In the genomic region with DNA sequence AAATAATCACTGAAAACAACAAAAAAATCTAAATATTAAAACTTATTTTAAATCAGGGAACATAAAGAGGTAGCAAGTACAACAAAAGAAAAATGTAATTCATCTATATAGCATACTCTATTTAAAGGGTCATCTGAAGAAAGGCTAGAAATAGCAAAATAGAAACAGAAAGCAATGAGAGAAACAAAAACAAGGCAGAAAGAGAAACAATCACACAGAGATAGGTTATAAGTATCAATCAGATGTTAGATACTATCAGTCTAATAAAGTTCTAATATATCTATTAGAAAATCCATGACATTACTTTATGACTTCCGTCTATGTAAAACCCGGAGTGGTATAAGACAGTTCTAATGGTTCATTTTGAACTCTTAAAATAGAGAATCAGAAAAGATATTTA, we compare ENCODE assay signal across 8 cellular contexts. TPM values are rescaled to one million over a fixed set of nuclear protein-coding genes. Genes with fewer than 3 reads are reported as not detected.
DNase-seq lines count a peak whose midpoint lies in the region; ATAC-seq and TF ChIP-seq lines count a peak whose summit lies in the region.

No MANE protein-coding gene starts in this region.

- H3K27ac ChIP-seq in right lobe of liver = peak overlapping the region; percentile 28 to 50 (median 45)
- H3K27ac ChIP-seq in neuronal stem cell (replicated peaks; ENCODE audit: low read length) = no peak overlapping the region

- no peak overlapping the region for H3K18ac ChIP-seq in neuronal stem cell (ENCODE audit: low read length)

- H3K4ac ChIP-seq in neuronal stem cell (ENCODE audit: low read length) = no peak overlapping the region

- no peak for TF ChIP-seq POLR2A in right lobe of liver (IDR thresholded peaks at IDR 0.05)

- peak; percentile 81 for ATAC-seq in GM21515 (IDR thresholded peaks at IDR 0.05; ENCODE audit: unreplicated experiment)
- peak in 2 of 4 donors; percentile 7 to 17 for ATAC-seq in right lobe of liver

- H3K4me2 ChIP-seq in Loucy (ENCODE audit: low read depth, low read length, poor library complexity, severe bottlenecking) (peak overlapping the region; percentile 69), neuronal stem cell (ENCODE audit: insufficient read depth, low read length, poor library complexity, severe bottlenecking) (no peak overlapping the region)

- no peak overlapping the region for H4K8ac ChIP-seq in neuronal stem cell (ENCODE audit: low read depth, low read length)

- no peak for TF ChIP-seq CTCF in GM13976 (IDR thresholded peaks at IDR 0.05; ENCODE audit: borderline replicate concordance, control extremely low read depth, extremely low read depth, insufficient read depth, missing control alignments)
- no peak for TF ChIP-seq CTCF in Loucy (conservative IDR thresholded peaks at IDR 0.05; ENCODE audit: low read length)
- TF ChIP-seq CTCF in right lobe of liver (IDR thresholded peaks at IDR 0.05) = no peak

- H3K9me2 ChIP-seq in Loucy (replicated peaks; ENCODE audit: low read depth, low read length) = no peaks in the 10 kb centered on the region

- H4K20me1 ChIP-seq in Loucy (ENCODE audit: insufficient read depth, low read length, poor library complexity, severe bottlenecking) = peaks cover 69% of the 10 kb centered on the region

- H3K14ac ChIP-seq in neuronal stem cell (ENCODE audit: low read length) = no peak overlapping the region

- intact Hi-C loops in right lobe of liver (cut with DNase I) = no loop called here

- DNase-seq in GM13976 (ENCODE audit: low spot score) = peak; percentile 47
- DNase-seq in right lobe of liver = no peak
- no peak for DNase-seq in neuronal stem cell (ENCODE audit: low spot score)
- no peak for DNase-seq in cerebellar cortex (ENCODE audit: low spot score)
- DNase-seq in inferior parietal cortex (ENCODE audit: extremely low spot score) = no peak
- DNase-seq in activated CD4-positive, alpha-beta T cell treated with anti-CD3 and anti-CD28 coated beads for 48 hours = no peak

- no peak overlapping the region for H2BK12ac ChIP-seq in neuronal stem cell (ENCODE audit: low read length)

- no peak overlapping the region for H2BK15ac ChIP-seq in neuronal stem cell (ENCODE audit: low read length)

- H2AFZ ChIP-seq in Loucy (ENCODE audit: low read length) (no peak overlapping the region), neuronal stem cell (ENCODE audit: low read length) (no peak overlapping the region)

- peaks cover 3% of the 10 kb centered on the region for H3K79me1 ChIP-seq in neuronal stem cell (ENCODE audit: low read depth, low read length)

- H3K9ac ChIP-seq in Loucy (ENCODE audit: low read depth, low read length, poor library complexity, severe bottlenecking) = peak overlapping the region; percentile 54
- no peak overlapping the region for H3K9ac ChIP-seq in neuronal stem cell (ENCODE audit: low read depth, low read length, poor library complexity)

- H3K79me2 ChIP-seq in Loucy (ENCODE audit: insufficient read depth, low read length) = peaks cover 92% of the 10 kb centered on the region

- H2BK5ac ChIP-seq in neuronal stem cell (ENCODE audit: low read length) = no peak overlapping the region

- H3K4me3 ChIP-seq in Loucy (ENCODE audit: low read length, poor library complexity, severe bottlenecking) (peak overlapping the region; percentile 60), right lobe of liver (peak overlapping the region in 2 of 3 donors; percentile 17 to 19), neuronal stem cell (ENCODE audit: low read length in 2 of 2) (no peak overlapping the region)

- no peaks in the 10 kb centered on the region for H3F3A ChIP-seq in Loucy (ENCODE audit: low read depth)

- H3K27me3 ChIP-seq in Loucy (ENCODE audit: insufficient read depth, low read length, poor library complexity, severe bottlenecking) = no peaks in the 10 kb centered on the region
- H3K27me3 ChIP-seq in right lobe of liver = no peaks in the 10 kb centered on the region
- H3K27me3 ChIP-seq in neuronal stem cell (ENCODE audit: control insufficient read depth in 3 of 3, insufficient read depth in 3 of 3, low read depth in 1 of 3, low read length in 3 of 3) = no peaks in the 10 kb centered on the region

- in situ Hi-C loops in GM13976 (cut with MboI; ENCODE audit: low sequenced_read_pairs, unreplicated experiment) = no loop called here

- no peak overlapping the region for H2AK5ac ChIP-seq in neuronal stem cell (ENCODE audit: low read depth, low read length)

- 7% methylated on average over 2 of the region's 2 CpGs for WGBS in right lobe of liver (ENCODE audit: insufficient coverage, low coverage, low lambda C conversion rate, missing lambda C conversion rate)
- WGBS in neuronal stem cell (ENCODE audit: extremely low coverage in 2 of 2, insufficient read length in 2 of 2, insufficient replicate concordance in 1 of 2), 2 donors = no CpG with 5 or more reads among the region's 2 CpGs

- H4K91ac ChIP-seq in neuronal stem cell (ENCODE audit: low read depth, low read length, poor library complexity) = no peak overlapping the region

- no peaks in the 10 kb centered on the region for H3K9me3 ChIP-seq in Loucy (ENCODE audit: insufficient read depth, low read depth, low read length)
- H3K9me3 ChIP-seq in right lobe of liver = no peaks in the 10 kb centered on the region
- no peaks in the 10 kb centered on the region for H3K9me3 ChIP-seq in neuronal stem cell (replicated peaks in 1 of 2; ENCODE audit: control insufficient read depth in 2 of 2, insufficient read depth in 1 of 2, low read depth in 1 of 2, low read length in 2 of 2)

- no peak overlapping the region for H2BK120ac ChIP-seq in neuronal stem cell (ENCODE audit: low read depth, low read length)

- 0 out of 2 replicates have a peak, but pooled peaks cover 9% of the 10 kb centered on the region for H3K36me3 ChIP-seq in Loucy (ENCODE audit: insufficient read depth, low read length)
- no peaks in the 10 kb centered on the region for H3K36me3 ChIP-seq in right lobe of liver
- no peaks in the 10 kb centered on the region for H3K36me3 ChIP-seq in neuronal stem cell (replicated peaks in 1 of 2; ENCODE audit: control insufficient read depth in 2 of 2, insufficient read depth in 2 of 2, low read length in 2 of 2)

- H3K23ac ChIP-seq in neuronal stem cell (ENCODE audit: low read depth, low read length, poor library complexity) = no peak overlapping the region

- H3K4me1 ChIP-seq in Loucy (ENCODE audit: insufficient read depth, low read length, poor library complexity, severe bottlenecking) (peaks cover 56% of the 10 kb centered on the region), right lobe of liver (peaks cover 0 to 43% (median 17%) of the 10 kb centered on the region in 4 donors), neuronal stem cell (ENCODE audit: control insufficient read depth in 2 of 2, insufficient read depth in 1 of 2, low read depth in 1 of 2, low read length in 2 of 2) (no peaks in the 10 kb centered on the region)

RNA-seq across cellular contexts. Expression of a gene that starts 16.0 kb away (rescaled TPM):
- total RNA-seq in right lobe of liver = 10 to 100 TPM in 5 of 6 experiments, 1 to 10 TPM in 1; 9.8 to 19.2 (median 14.6) TPM
- 8.6 TPM for polyA plus RNA-seq in neuronal stem cell (2013, experiment 1 of 2)
- polyA plus RNA-seq in neuronal stem cell (2013, experiment 2 of 2) = 9.5 TPM

Comparison
In these comparisons a context has a peak if more than half of its experiments do, and no peak if none do; other contexts are left out.
1. H3K4me3 ChIP-seq: peak in Loucy (single experiment) and right lobe of liver (2 of 3); none in neuronal stem cell (0 of 2).